Comparison of ENCODE assay signal across 8 cellular contexts in genomic region chr4:37892641-37893040, GRCh38. TPM values are rescaled to one million over a fixed set of nuclear protein-coding genes. Genes with fewer than 3 reads are reported as not detected.
DNase-seq lines count a peak whose midpoint lies in the region; ATAC-seq and TF ChIP-seq lines count a peak whose summit lies in the region.

No MANE protein-coding gene starts in this region.

- no peaks in the 10 kb centered on the region for H3K9me3 Mint-ChIP-seq in activated naive CD8-positive, alpha-beta T cell treated with anti-CD3 and anti-CD28 coated beads, Interleukin-2, amount 50 U/mL, for 24 hours

- peak overlapping the region; percentile 85 for H3K4me3 Mint-ChIP-seq in activated naive CD8-positive, alpha-beta T cell treated with anti-CD3 and anti-CD28 coated beads, Interleukin-2, amount 50 U/mL, for 24 hours

- peak; percentile 53 for ATAC-seq in HG02642 (IDR thresholded peaks at IDR 0.05; ENCODE audit: poor library complexity, unreplicated experiment)
- peak; percentile 75 for ATAC-seq in activated naive CD8-positive, alpha-beta T cell treated with anti-CD3 and anti-CD28 coated beads, Interleukin-2, amount 50 U/mL, for 24 hours

- TF ChIP-seq CTCF in GM13976 (IDR thresholded peaks at IDR 0.05; ENCODE audit: borderline replicate concordance, control extremely low read depth, extremely low read depth, insufficient read depth, missing control alignments): no peak

- no peaks in the 10 kb centered on the region for H3K36me3 Mint-ChIP-seq in activated naive CD8-positive, alpha-beta T cell treated with anti-CD3 and anti-CD28 coated beads, Interleukin-2, amount 50 U/mL, for 24 hours (ENCODE audit: low read depth)

- H3K27ac Mint-ChIP-seq in activated naive CD8-positive, alpha-beta T cell treated with anti-CD3 and anti-CD28 coated beads, Interleukin-2, amount 50 U/mL, for 24 hours: peak overlapping the region; percentile 95

- in situ Hi-C loops in GM13976 (cut with MboI; ENCODE audit: low sequenced_read_pairs, unreplicated experiment): no loop called here

- DNase-seq in GM13976 (ENCODE audit: low spot score) (peak; percentile 59), SKM-1 treated with dmso at 0.1 percent for 144 hours (lab: John Stamatoyannopoulos, UW; ENCODE audit: unreplicated experiment) (peak; percentile 44), HuH-7.5 (ENCODE audit: low spot score) (no peak), SK-N-DZ (ENCODE audit: low spot score) (no peak), COR-L47 (lab: John Stamatoyannopoulos, UW) (no peak)
- DNase-seq in activated naive CD8-positive, alpha-beta T cell treated with anti-CD3 and anti-CD28 coated beads, Interleukin-2, amount 50 U/mL, for 24 hours: peak; percentile 64
- peak; percentile 22 to 32 for DNase-seq in stimulated activated CD8-positive, alpha-beta memory T cell treated with anti-CD3 and anti-CD28 coated beads, Interleukin-2, amount 100 ng/mL, for 48 hours (ENCODE audit: low read depth in 2 of 2)

- H3K27me3 Mint-ChIP-seq in activated naive CD8-positive, alpha-beta T cell treated with anti-CD3 and anti-CD28 coated beads, Interleukin-2, amount 50 U/mL, for 24 hours: peaks cover 2% of the 10 kb centered on the region

- peaks cover 69% of the 10 kb centered on the region for H3K4me1 Mint-ChIP-seq in activated naive CD8-positive, alpha-beta T cell treated with anti-CD3 and anti-CD28 coated beads, Interleukin-2, amount 50 U/mL, for 24 hours

RNA-seq across cellular contexts. Expression of gene TBC1D1, which starts 1.8 kb away (rescaled TPM):
- 49.2 and 63.7 TPM in 2 replicates for polyA plus RNA-seq in SK-N-DZ (2014; cell fraction: cytosol; rRNA removed)
- polyA plus RNA-seq in SK-N-DZ (2014; cell fraction: nucleus; rRNA removed): 27.8 and 44.2 TPM in 2 replicates

Comparison
In these comparisons a context has a peak if more than half of its experiments do, and no peak if none do; other contexts are left out.
1. DNase-seq: peak in GM13976 (single experiment), SKM-1 treated with dmso at 0.1 percent for 144 hours (single experiment), activated naive CD8-positive, alpha-beta T cell treated with anti-CD3 and anti-CD28 coated beads, Interleukin-2, amount 50 U/mL, for 24 hours (single experiment) and stimulated activated CD8-positive, alpha-beta memory T cell treated with anti-CD3 and anti-CD28 coated beads, Interleukin-2, amount 100 ng/mL, for 48 hours (2 of 2); none in HuH-7.5 (single experiment), SK-N-DZ (single experiment) and COR-L47 (single experiment).